Comparison of ENCODE assay signal across 8 cellular contexts in the genomic region with DNA sequence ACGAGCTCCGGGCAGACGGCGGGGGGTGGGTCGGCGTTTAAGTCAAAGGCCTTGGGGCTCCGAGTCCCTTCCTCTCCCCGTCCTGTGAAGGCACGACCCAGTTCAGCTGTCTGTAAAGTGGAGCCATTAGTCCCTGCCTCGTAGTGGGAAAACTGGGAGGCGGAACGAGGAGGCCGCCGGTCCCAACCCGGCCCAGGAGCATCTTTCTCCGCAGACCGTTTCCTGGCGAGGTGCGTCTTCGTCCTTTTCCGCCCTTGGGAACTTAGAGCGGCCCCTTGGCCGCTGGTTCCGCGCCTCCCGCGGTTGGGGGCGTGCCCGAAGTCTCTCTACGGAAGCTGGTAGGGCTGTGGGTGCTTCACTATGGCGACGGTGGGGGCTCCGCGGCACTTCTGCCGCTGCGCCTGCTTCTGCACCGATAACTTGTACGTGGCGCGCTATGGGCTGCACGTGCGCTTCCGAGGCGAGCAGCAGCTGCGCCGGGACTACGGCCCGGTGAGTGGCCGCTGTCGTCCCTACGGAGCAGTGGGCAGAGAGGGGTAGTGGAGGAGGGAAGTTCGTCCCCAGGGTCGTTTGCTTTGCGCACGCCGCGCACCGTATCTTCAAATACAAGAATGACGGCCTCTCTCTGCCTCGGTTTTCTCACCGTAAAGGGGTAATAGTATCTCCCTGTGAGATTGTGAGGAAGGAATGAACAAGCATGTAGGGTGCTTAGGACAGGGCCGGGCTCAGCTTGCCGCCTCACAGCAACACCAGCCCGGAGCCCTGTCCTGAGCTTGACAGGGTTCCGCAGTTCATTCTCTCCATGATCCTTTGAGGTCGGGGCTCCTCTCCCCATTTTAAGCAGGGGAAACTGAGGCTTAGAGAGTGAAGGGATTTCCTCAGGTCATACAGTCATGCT. TPM values are rescaled to one million over a fixed set of nuclear protein-coding genes. Genes with fewer than 3 reads are reported as not detected.
DNase-seq lines count a peak whose midpoint lies in the region; ATAC-seq and TF ChIP-seq lines count a peak whose summit lies in the region.

A gene (plus strand): TSS at position 353 of the 898 bp plus-strand sequence. CDS start 8 bp downstream, at position 361.

- H2AFZ ChIP-seq in GM23338: peak within 1 kb of the TSS; percentile 98
- peak within 1 kb of the TSS; percentile 81 for H2AFZ ChIP-seq in fibroblast of lung (ENCODE audit: low read length)

- peaks cover 28% of the 10 kb centered on the region for H3K27me3 Mint-ChIP-seq in GM23338 (ENCODE audit: insufficient read depth, low read depth, poor library complexity)
- no peaks in the 10 kb centered on the region for H3K27me3 Mint-ChIP-seq in activated T-helper 1 cell treated with anti-CD3 and anti-CD28 coated beads, Interleukin-12 subunit alpha, Interleukin-12 subunit beta, Interleukin-2, Interleukin-4 antibody, amounts not matched to agents 30 ng/mL and 10 ng/mL and 1 ng/mL, durations not matched to agents 14 hours and 24 hours and 36 hours (ENCODE audit: insufficient read depth)
- no peaks in the 10 kb centered on the region for H3K27me3 Mint-ChIP-seq in naive thymus-derived CD8-positive, alpha-beta T cell
- H3K27me3 Mint-ChIP-seq in stimulated activated naive B cell treated with anti-CD40 and anti-IgM and Interleukin-4, amounts not matched to agents 10 μg/mL and 1 μg/mL and 100 μg/mL, for 72 hours: no peaks in the 10 kb centered on the region

- no peaks in the 10 kb centered on the region for H3K9me3 ChIP-seq in DOHH2 (ENCODE audit: control insufficient read depth, insufficient read depth, low read length)
- H3K9me3 ChIP-seq in fibroblast of lung (ENCODE audit: control insufficient read depth, insufficient read depth, low read depth, low read length): no peaks in the 10 kb centered on the region

- peaks cover 37% of the 10 kb centered on the region for H3K36me3 ChIP-seq in DOHH2 (ENCODE audit: control insufficient read depth, low read length)
- H3K36me3 ChIP-seq in GM23338 (ENCODE audit: insufficient read depth): no peaks in the 10 kb centered on the region
- H3K36me3 ChIP-seq in fibroblast of lung (ENCODE audit: control insufficient read depth, insufficient read depth, low read length): peaks cover 8% of the 10 kb centered on the region

- no peaks in the 10 kb centered on the region for H3K27me3 ChIP-seq in DOHH2 (ENCODE audit: control insufficient read depth, low read length)
- no peaks in the 10 kb centered on the region for H3K27me3 ChIP-seq in GM23338 (ENCODE audit: insufficient read depth)
- H3K27me3 ChIP-seq in fibroblast of lung (ENCODE audit: control insufficient read depth, insufficient read depth, low read length): no peaks in the 10 kb centered on the region

- H3K4me3 ChIP-seq in DOHH2 (ENCODE audit: low read length): peak within 1 kb of the TSS; percentile 88
- peak within 1 kb of the TSS; percentile 93 for H3K4me3 ChIP-seq in GM23338
- peak within 1 kb of the TSS; percentile 50 to 97 (median 84) for H3K4me3 ChIP-seq in fibroblast of lung (replicated peaks in 1 of 4; ENCODE audit: control extremely low read depth in 1 of 4, insufficient read depth in 1 of 4, low read depth in 3 of 4, low read length in 4 of 4)

- H3K27ac ChIP-seq in DOHH2 (ENCODE audit: low read depth, low read length) (peak within 1 kb of the TSS; percentile 86), GM23338 (ENCODE audit: low read depth) (peak within 1 kb of the TSS; percentile 91), fibroblast of lung (ENCODE audit: insufficient read depth, low read length) (peak within 1 kb of the TSS; percentile 97)

- DNase-seq in GM23338 (ENCODE audit: low spot score): peak; percentile 95
- peak; percentile 92 to 94 for DNase-seq in Kasumi-1 (lab: John Stamatoyannopoulos, UW)
- DNase-seq in RPMI7951 (ENCODE audit: low read depth): peak; percentile 86
- peak; percentile 93 for DNase-seq in activated T-helper 1 cell treated with anti-CD3 and anti-CD28 coated beads, Interleukin-12 subunit alpha, Interleukin-12 subunit beta, Interleukin-2, Interleukin-4 antibody, amounts not matched to agents 30 ng/mL and 10 ng/mL and 1 ng/mL, durations not matched to agents 14 hours and 24 hours and 36 hours (ENCODE audit: low spot score)
- peak; percentile 91 for DNase-seq in fibroblast of lung (ENCODE audit: low read depth in 2 of 2)
- DNase-seq in naive thymus-derived CD8-positive, alpha-beta T cell: peak; percentile 86 to 96 (median 92)
- peak; percentile 90 for DNase-seq in stimulated activated naive B cell treated with anti-CD40 and anti-IgM and Interleukin-4, amounts not matched to agents 10 μg/mL and 1 μg/mL and 100 μg/mL, for 72 hours

- no peaks in the 10 kb centered on the region for H3K9me2 ChIP-seq in DOHH2 (replicated peaks; ENCODE audit: control insufficient read depth, low read length)
- H3K9me2 ChIP-seq in GM23338 (ENCODE audit: insufficient read depth): no peaks in the 10 kb centered on the region

- H3K4me2 ChIP-seq in DOHH2 (ENCODE audit: low read length) (peak within 1 kb of the TSS; percentile 89), GM23338 (peak within 1 kb of the TSS; percentile 91), fibroblast of lung (ENCODE audit: extremely low read depth, insufficient read depth, low read length) (peak within 1 kb of the TSS; percentile 100)

- intact Hi-C loops in activated T-helper 1 cell treated with anti-CD3 and anti-CD28 coated beads, Interleukin-12 subunit alpha, Interleukin-12 subunit beta, Interleukin-2, Interleukin-4 antibody, amounts not matched to agents 30 ng/mL and 10 ng/mL and 1 ng/mL, durations not matched to agents 14 hours and 24 hours and 36 hours (cut with micrococcal nuclease): loop anchor here (1.0 to 10.0 kb wide), 11 partner anchors 9 to 748 kb away; a partner anchor contains a TSS

- TF ChIP-seq CTCF in DOHH2 (IDR thresholded peaks at IDR 0.05; ENCODE audit: low read depth, low read length, poor library complexity, severe bottlenecking): no peak
- no peak for TF ChIP-seq CTCF in GM23338 (conservative IDR thresholded peaks at IDR 0.05; ENCODE audit: low read depth in 2 of 2)
- no peak for TF ChIP-seq CTCF in fibroblast of lung (conservative IDR thresholded peaks at IDR 0.05 in 1 of 2, IDR thresholded peaks at IDR 0.05 in 1 of 2; ENCODE audit: low read depth in 1 of 2, low read length in 2 of 2)

- H3K79me2 ChIP-seq in DOHH2 (ENCODE audit: control insufficient read depth, low read length): peaks cover 54% of the 10 kb centered on the region
- peaks cover 12% of the 10 kb centered on the region; the same call in 1 of the 2 replicates for H3K79me2 ChIP-seq in GM23338 (replicated peaks; ENCODE audit: insufficient read depth)
- H3K79me2 ChIP-seq in fibroblast of lung (ENCODE audit: control insufficient read depth, insufficient read depth, low read length): peaks cover 17% of the 10 kb centered on the region

- H3K9ac ChIP-seq in fibroblast of lung (ENCODE audit: insufficient read depth, low read length): peak within 1 kb of the TSS; percentile 77

- H3K4me1 ChIP-seq in DOHH2 (ENCODE audit: control insufficient read depth, low read length) (peaks cover 30% of the 10 kb centered on the region), GM23338 (ENCODE audit: insufficient read depth) (peaks cover 13% of the 10 kb centered on the region; the same call in 1 of the 2 replicates), fibroblast of lung (ENCODE audit: control insufficient read depth, extremely low read depth, insufficient read depth, low read length) (peaks cover 12% of the 10 kb centered on the region)

- peaks cover 3% of the 10 kb centered on the region; the same call in 1 of the 3 replicates for H3K4me1 Mint-ChIP-seq in GM23338
- H3K4me1 Mint-ChIP-seq in activated T-helper 1 cell treated with anti-CD3 and anti-CD28 coated beads, Interleukin-12 subunit alpha, Interleukin-12 subunit beta, Interleukin-2, Interleukin-4 antibody, amounts not matched to agents 30 ng/mL and 10 ng/mL and 1 ng/mL, durations not matched to agents 14 hours and 24 hours and 36 hours (ENCODE audit: low read depth): peaks cover 14% of the 10 kb centered on the region
- H3K4me1 Mint-ChIP-seq in naive thymus-derived CD8-positive, alpha-beta T cell: peaks cover 6 to 47% (median 28%) of the 10 kb centered on the region in 4 donors
- H3K4me1 Mint-ChIP-seq in stimulated activated naive B cell treated with anti-CD40 and anti-IgM and Interleukin-4, amounts not matched to agents 10 μg/mL and 1 μg/mL and 100 μg/mL, for 72 hours: peaks cover 23 to 37% of the 10 kb centered on the region in 2 donors

- peak; percentile 87 for ATAC-seq in GM23338
- peak; percentile 83 to 85 for ATAC-seq in naive thymus-derived CD8-positive, alpha-beta T cell
- ATAC-seq in stimulated activated naive B cell treated with anti-CD40 and anti-IgM and Interleukin-4, amounts not matched to agents 10 μg/mL and 1 μg/mL and 100 μg/mL, for 72 hours (replicated peaks): peak; percentile 85 to 89

- H3F3A ChIP-seq in DOHH2 (ENCODE audit: control insufficient read depth, insufficient read depth): no peaks in the 10 kb centered on the region
- no peaks in the 10 kb centered on the region for H3F3A ChIP-seq in GM23338 (replicated peaks; ENCODE audit: low read depth)

- POLR2A ChIA-PET in naive thymus-derived CD8-positive, alpha-beta T cell (lab: Charles Lee): interaction anchor here (0.5 to 3.8 kb wide), 27 partner anchors 8 to 1179 kb away, joined by 3 to 36 read pairs (median 4); a partner anchor contains a TSS

- H3K9me3 Mint-ChIP-seq in GM23338: no peaks in the 10 kb centered on the region
- H3K9me3 Mint-ChIP-seq in activated T-helper 1 cell treated with anti-CD3 and anti-CD28 coated beads, Interleukin-12 subunit alpha, Interleukin-12 subunit beta, Interleukin-2, Interleukin-4 antibody, amounts not matched to agents 30 ng/mL and 10 ng/mL and 1 ng/mL, durations not matched to agents 14 hours and 24 hours and 36 hours: no peaks in the 10 kb centered on the region
- H3K9me3 Mint-ChIP-seq in naive thymus-derived CD8-positive, alpha-beta T cell: no peaks in the 10 kb centered on the region
- no peaks in the 10 kb centered on the region for H3K9me3 Mint-ChIP-seq in stimulated activated naive B cell treated with anti-CD40 and anti-IgM and Interleukin-4, amounts not matched to agents 10 μg/mL and 1 μg/mL and 100 μg/mL, for 72 hours

- no peaks in the 10 kb centered on the region for H3K36me3 Mint-ChIP-seq in GM23338 (ENCODE audit: low read depth)
- no peaks in the 10 kb centered on the region for H3K36me3 Mint-ChIP-seq in activated T-helper 1 cell treated with anti-CD3 and anti-CD28 coated beads, Interleukin-12 subunit alpha, Interleukin-12 subunit beta, Interleukin-2, Interleukin-4 antibody, amounts not matched to agents 30 ng/mL and 10 ng/mL and 1 ng/mL, durations not matched to agents 14 hours and 24 hours and 36 hours (ENCODE audit: low read depth)
- no peaks in the 10 kb centered on the region for H3K36me3 Mint-ChIP-seq in naive thymus-derived CD8-positive, alpha-beta T cell
- peaks cover 4% of the 10 kb centered on the region in 2 donors for H3K36me3 Mint-ChIP-seq in stimulated activated naive B cell treated with anti-CD40 and anti-IgM and Interleukin-4, amounts not matched to agents 10 μg/mL and 1 μg/mL and 100 μg/mL, for 72 hours

- no peaks in the 10 kb centered on the region for H4K20me1 ChIP-seq in DOHH2 (ENCODE audit: control insufficient read depth, insufficient read depth, low read depth, low read length)
- H4K20me1 ChIP-seq in GM23338 (replicated peaks; ENCODE audit: insufficient read depth): no peaks in the 10 kb centered on the region; the same call in 1 of the 2 replicates
- H4K20me1 ChIP-seq in fibroblast of lung (ENCODE audit: control insufficient read depth, extremely low read depth, insufficient read depth, low read length): no peaks in the 10 kb centered on the region

- peak within 1 kb of the TSS; percentile 97 for H3K4me3 Mint-ChIP-seq in GM23338
- peak within 1 kb of the TSS; percentile 98 for H3K4me3 Mint-ChIP-seq in activated T-helper 1 cell treated with anti-CD3 and anti-CD28 coated beads, Interleukin-12 subunit alpha, Interleukin-12 subunit beta, Interleukin-2, Interleukin-4 antibody, amounts not matched to agents 30 ng/mL and 10 ng/mL and 1 ng/mL, durations not matched to agents 14 hours and 24 hours and 36 hours
- H3K4me3 Mint-ChIP-seq in naive thymus-derived CD8-positive, alpha-beta T cell: peak within 1 kb of the TSS; percentile 92 to 99 (median 98)
- peak within 1 kb of the TSS; percentile 97 to 98 for H3K4me3 Mint-ChIP-seq in stimulated activated naive B cell treated with anti-CD40 and anti-IgM and Interleukin-4, amounts not matched to agents 10 μg/mL and 1 μg/mL and 100 μg/mL, for 72 hours

- H3K27ac Mint-ChIP-seq in GM23338: peak within 1 kb of the TSS; percentile 99
- H3K27ac Mint-ChIP-seq in activated T-helper 1 cell treated with anti-CD3 and anti-CD28 coated beads, Interleukin-12 subunit alpha, Interleukin-12 subunit beta, Interleukin-2, Interleukin-4 antibody, amounts not matched to agents 30 ng/mL and 10 ng/mL and 1 ng/mL, durations not matched to agents 14 hours and 24 hours and 36 hours: peak within 1 kb of the TSS; percentile 98
- peak within 1 kb of the TSS; percentile 97 to 100 (median 99) for H3K27ac Mint-ChIP-seq in naive thymus-derived CD8-positive, alpha-beta T cell
- H3K27ac Mint-ChIP-seq in stimulated activated naive B cell treated with anti-CD40 and anti-IgM and Interleukin-4, amounts not matched to agents 10 μg/mL and 1 μg/mL and 100 μg/mL, for 72 hours: peak within 1 kb of the TSS; percentile 100

RNA-seq across cellular contexts. Expression of the gene that starts here (rescaled TPM):
- 11.6 and 16.1 TPM in 2 replicates for total RNA-seq in GM23338 (2014; rRNA removed; shearing (Covaris generic))
- polyA plus RNA-seq in GM23338 (2016; fragmentation: Nextera tagmentation; extraction: Ambion mirVana) (13.1 and 14.3 TPM in 2 replicates), fibroblast of lung (4.6 and 5.2 TPM in 2 replicates)
- total RNA-seq in RPMI7951 (2014; rRNA removed; shearing (Covaris generic)): 5.7 and 8.4 TPM in 2 replicates
- 18.0 and 22.1 TPM in 2 replicates for total RNA-seq in activated T-helper 1 cell treated with anti-CD3 and anti-CD28 coated beads, Interleukin-12 subunit alpha, Interleukin-12 subunit beta, Interleukin-2, Interleukin-4 antibody, amounts not matched to agents 30 ng/mL and 10 ng/mL and 1 ng/mL, durations not matched to agents 14 hours and 24 hours and 36 hours
- 7.2 and 9.6 TPM in 2 replicates for total RNA-seq in fibroblast of lung
- 7.0 and 9.7 TPM in 2 replicates for polyA plus RNA-seq in fibroblast of lung (2012)
- 7.5 and 19.3 TPM in 2 replicates for polyA minus RNA-seq in fibroblast of lung (ENCODE audit: low replicate concordance)
- 10 to 100 TPM; 35.1 TPM for total RNA-seq in naive thymus-derived CD8-positive, alpha-beta T cell
- polyA plus RNA-seq in naive thymus-derived CD8-positive, alpha-beta T cell: 10 to 100 TPM in 2 of 3 donors, 1 to 10 TPM in 1; 7.7 to 15.9 (median 15.4) TPM

Comparison
In these comparisons a context has a peak if more than half of its experiments do, and no peak if none do; other contexts are left out.
1. Peak in every context shown above with its lines: DNase-seq, ATAC-seq, H3K4me3 ChIP-seq and H3K27ac ChIP-seq.